ENCODE assay signal across 8 cellular contexts in genomic region chr18:3454365-3455089, GRCh38. TPM values are rescaled to one million over a fixed set of nuclear protein-coding genes. Genes with fewer than 3 reads are reported as not detected.
DNase-seq lines count a peak whose midpoint lies in the region; ATAC-seq, FAIRE-seq and TF ChIP-seq lines count a peak whose summit lies in the region.

No MANE protein-coding gene starts in this region.

- peaks cover 9 to 40% (median 34%) of the 10 kb centered on the region in 3 donors for H3K4me1 ChIP-seq in pancreas

- TF ChIP-seq POLR2A in GM12892 (IDR thresholded peaks at IDR 0.05; ENCODE audit: low read depth, low read length), result no peak

- H3K4me3 ChIP-seq in fibroblast of mammary gland (ENCODE audit: control insufficient read depth, low read depth, low read length), result peak overlapping the region; percentile 32
- peak overlapping the region in 2 of 4 donors; percentile 18 to 78 for H3K4me3 ChIP-seq in pancreas

- TF ChIP-seq CTCF in VCaP (conservative IDR thresholded peaks at IDR 0.05) (peak; percentile 83), fibroblast of mammary gland (conservative IDR thresholded peaks at IDR 0.05; ENCODE audit: control insufficient read depth, insufficient read depth, low read depth, low read length) (peak; percentile 72), pancreas (IDR thresholded peaks at IDR 0.05) (peak; percentile 25 to 51 (median 40))

- H3K27me3 ChIP-seq in pancreas, result no peaks in the 10 kb centered on the region

- no peaks in the 10 kb centered on the region for H3K9me3 ChIP-seq in pancreas

- intact Hi-C loops in pancreas (cut with DNase I), result loop anchor here in 1 of 3 donors (5.0 to 10.0 kb wide), 2 partner anchors 143 to 170 kb away; no protein-coding TSS in a partner anchor

- ATAC-seq in pancreas (no peak), GM19463 (IDR thresholded peaks at IDR 0.05; ENCODE audit: unreplicated experiment) (no peak)

- peak; percentile 64 for FAIRE-seq in pancreas (lab: Jason Lieb, UNC)
- FAIRE-seq in GM12892 (lab: Jason Lieb, UNC), result no peak

- DNase-seq in 8988T (peak; percentile 37), DMS79 (lab: John Stamatoyannopoulos, UW) (peak; percentile 56), MV-4-11 (lab: John Stamatoyannopoulos, UW) (peak; percentile 24), fibroblast of mammary gland (ENCODE audit: low read depth) (peak; percentile 73), pancreas (peak in 3 of 6 donors; percentile 24 to 39 (median 27)), GM12892 (ENCODE audit: insufficient read length) (no peak)

- H3K36me3 ChIP-seq in pancreas, result peaks cover under 1 to 28% (median 8%) of the 10 kb centered on the region in 3 donors

- 1% methylated on average over 4 of the region's 4 CpGs for WGBS in pancreas, 2 donors

- H3K27ac ChIP-seq in VCaP (peak overlapping the region; percentile 96), pancreas (peak overlapping the region; percentile 45 to 100 (median 98))

RNA-seq across cellular contexts. Expression of gene TGIF1, which starts 4.6 kb away (rescaled TPM):
- 10 to 100 TPM; 12.8 to 40.7 (median 19.9) TPM for total RNA-seq in pancreas
- 10 to 100 TPM; 16.1 to 19.0 TPM for polyA plus RNA-seq in pancreas
- 0.53 TPM for polyA plus RNA-seq in GM12892 (2012; ENCODE audit: missing spikeins)
